ENCODE assay signal across 8 cellular contexts in genomic region chr6:57046332-57047256, GRCh38. TPM values are rescaled to one million over a fixed set of nuclear protein-coding genes. Genes with fewer than 3 reads are reported as not detected.
DNase-seq lines count a peak whose midpoint lies in the region; ATAC-seq lines count a peak whose summit lies in the region.
"Not testable (repeated sequence)": the region's sequence is repeated elsewhere in the genome, so short reads cannot be mapped to it uniquely, and the experiment has no call there.

Gene KIAA1586, plus strand, starts transcription at chr6:57046693. Its CDS starts 63 bp downstream, at chr6:57046756.

- POLR2A ChIA-PET in activated CD4-positive, alpha-beta T cell treated with anti-CD3 and anti-CD28 coated beads for 36 hours (lab: Charles Lee): not testable (repeated sequence)

- peak within 1 kb of the TSS; percentile 29 for H3K27ac ChIP-seq in cingulate gyrus (ENCODE audit: low read depth, low read length)

- DNase-seq in Ammon's horn (ENCODE audit: low spot score) (peak; percentile 97), GM19238 (ENCODE audit: insufficient read length, low spot score) (peak; percentile 69), NCI-H510A (lab: John Stamatoyannopoulos, UW) (peak; percentile 97), left kidney (ENCODE audit: low read depth, low spot score) (peak; percentile 97)
- peak; percentile 90 for DNase-seq in activated CD4-positive, alpha-beta T cell treated with anti-CD3 and anti-CD28 coated beads for 36 hours
- peak; percentile 85 for DNase-seq in stimulated activated CD4-positive, alpha-beta T cell treated with anti-CD3 and anti-CD28 coated beads, Interleukin-1b, Interleukin-23, amount 100 ng/mL, for 48 hours

- H3K4me1 Mint-ChIP-seq in activated CD4-positive, alpha-beta T cell treated with anti-CD3 and anti-CD28 coated beads for 36 hours: peaks cover 28% of the 10 kb centered on the region

- peaks cover 26% of the 10 kb centered on the region for H3K36me3 Mint-ChIP-seq in activated CD4-positive, alpha-beta T cell treated with anti-CD3 and anti-CD28 coated beads for 36 hours (ENCODE audit: low read depth)

- H3K27me3 Mint-ChIP-seq in activated CD4-positive, alpha-beta T cell treated with anti-CD3 and anti-CD28 coated beads for 36 hours: peaks cover 17% of the 10 kb centered on the region

- CTCF ChIA-PET in activated CD4-positive, alpha-beta T cell treated with anti-CD3 and anti-CD28 coated beads for 36 hours (lab: Charles Lee): interaction anchor here (0.7 to 2.0 kb wide), 3 partner anchors 18 to 199 kb away, joined by 3 to 5 read pairs (median 3); no protein-coding TSS in a partner anchor

- H3K27ac Mint-ChIP-seq in activated CD4-positive, alpha-beta T cell treated with anti-CD3 and anti-CD28 coated beads for 36 hours: peak within 1 kb of the TSS; percentile 89

- intact Hi-C loops in activated CD4-positive, alpha-beta T cell treated with anti-CD3 and anti-CD28 coated beads for 36 hours (cut with DNase I, micrococcal nuclease): loop anchor here (1.0 to 5.0 kb wide), 5 partner anchors 43 to 270 kb away; partner anchors contain the start of genes BAG2 (in 1 of the 2), PRIM2 (in 1 of the 2) and RAB23 (in 1 of the 2)

- peak within 1 kb of the TSS; percentile 86 for H3K4me3 Mint-ChIP-seq in activated CD4-positive, alpha-beta T cell treated with anti-CD3 and anti-CD28 coated beads for 36 hours

- not testable (repeated sequence) for H3K9me3 Mint-ChIP-seq in activated CD4-positive, alpha-beta T cell treated with anti-CD3 and anti-CD28 coated beads for 36 hours (ENCODE audit: low read depth)

- peak; percentile 95 for ATAC-seq in HG03439 (IDR thresholded peaks at IDR 0.05; ENCODE audit: unreplicated experiment)
- peak; percentile 94 for ATAC-seq in activated CD4-positive, alpha-beta T cell treated with anti-CD3 and anti-CD28 coated beads for 36 hours

RNA-seq across cellular contexts. Expression of gene KIAA1586, which starts in this region (rescaled TPM):
- 10 to 100 TPM; 15.0 to 17.9 TPM for total RNA-seq in activated CD4-positive, alpha-beta T cell treated with anti-CD3 and anti-CD28 coated beads for 36 hours

Comparison
In these comparisons a context has a peak if more than half of its experiments do, and no peak if none do; other contexts are left out.
1. Peak in every context shown above with its lines: DNase-seq, ATAC-seq and H3K27ac ChIP-seq.